ENCODE assay signal across 8 cellular contexts in genomic region chr15:89496155-89497098, GRCh38. TPM values are rescaled to one million over a fixed set of nuclear protein-coding genes. Genes with fewer than 3 reads are reported as not detected.
DNase-seq lines count a peak whose midpoint lies in the region; ATAC-seq and TF ChIP-seq lines count a peak whose summit lies in the region.

Gene RHCG (minus strand): TSS chr15:89496583. CDS start chr15:89496544, 39 bp downstream.

- peak in 2 of 4 donors; percentile 19 to 36 for TF ChIP-seq POLR2A in esophagus squamous epithelium (IDR thresholded peaks at IDR 0.05)

- peaks cover 15 to 68% (median 22%) of the 10 kb centered on the region in 3 donors for H3K4me1 ChIP-seq in esophagus squamous epithelium
- peaks cover 8% of the 10 kb centered on the region for H3K4me1 ChIP-seq in mucosa of stomach (ENCODE audit: control insufficient read depth, insufficient read depth, low read length)

- TF ChIP-seq CTCF in esophagus squamous epithelium (IDR thresholded peaks at IDR 0.05) = peak in 4 of 6 experiments; percentile 16 to 51 (median 38)

- H3K27me3 ChIP-seq in esophagus squamous epithelium (peaks cover 0 to 87% (median 0%) of the 10 kb centered on the region in 4 donors), mucosa of stomach (ENCODE audit: control insufficient read depth, insufficient read depth, low read length) (peaks cover 36% of the 10 kb centered on the region)

- H3K4me3 Mint-ChIP-seq in activated T-cell treated with anti-CD3 and anti-CD28 coated beads, Interleukin-2, amount 50 U/mL, for 24 hours = peak within 1 kb of the TSS; percentile 42

- H3K9me3 ChIP-seq in esophagus squamous epithelium = no peaks in the 10 kb centered on the region
- H3K9me3 ChIP-seq in mucosa of stomach (ENCODE audit: control insufficient read depth, low read length) = no peaks in the 10 kb centered on the region

- no peaks in the 10 kb centered on the region for H3K9me3 Mint-ChIP-seq in activated T-cell treated with anti-CD3 and anti-CD28 coated beads, Interleukin-2, amount 50 U/mL, for 24 hours

- H3K27ac ChIP-seq in esophagus squamous epithelium = peak within 1 kb of the TSS; percentile 79 to 93 (median 88)

- peak within 1 kb of the TSS; percentile 42 to 64 (median 59) for H3K4me3 ChIP-seq in esophagus squamous epithelium
- peak within 1 kb of the TSS; percentile 25 for H3K4me3 ChIP-seq in mucosa of stomach (ENCODE audit: low read length)

- H3K27ac Mint-ChIP-seq in activated T-cell treated with anti-CD3 and anti-CD28 coated beads, Interleukin-2, amount 50 U/mL, for 24 hours = no peak within 1 kb of the TSS

- H3K36me3 Mint-ChIP-seq in activated T-cell treated with anti-CD3 and anti-CD28 coated beads, Interleukin-2, amount 50 U/mL, for 24 hours (ENCODE audit: low read depth) = no peaks in the 10 kb centered on the region

- H3K27me3 Mint-ChIP-seq in activated T-cell treated with anti-CD3 and anti-CD28 coated beads, Interleukin-2, amount 50 U/mL, for 24 hours = peaks cover 73% of the 10 kb centered on the region

- intact Hi-C loops in esophagus squamous epithelium (cut with DNase I) = no loop called here

- no peak for ATAC-seq in GM19467 (IDR thresholded peaks at IDR 0.05; ENCODE audit: unreplicated experiment)

- 7 to 23% methylated on average over 8 to 30 of the region's 55 CpGs for WGBS in esophagus squamous epithelium, 2 donors

- peaks cover 9% of the 10 kb centered on the region for H3K4me1 Mint-ChIP-seq in activated T-cell treated with anti-CD3 and anti-CD28 coated beads, Interleukin-2, amount 50 U/mL, for 24 hours (ENCODE audit: low read depth)

- H3K9ac ChIP-seq in mucosa of stomach (ENCODE audit: low read length) = no peak within 1 kb of the TSS

- DNase-seq in activated T-cell treated with anti-CD3 and anti-CD28 coated beads, Interleukin-2, amount 50 U/mL, for 24 hours = peak; percentile 35
- no peak for DNase-seq in activated T-cell treated with anti-CD3 and anti-CD28 coated beads, Interleukin-2, amount 50 U/mL, for 1 hour
- DNase-seq in RPMI7951 (ENCODE audit: low read depth) = peak; percentile 31
- no peak for DNase-seq in esophagus squamous epithelium (lab: John Stamatoyannopoulos, UW)
- DNase-seq in NCI-H1417 (lab: John Stamatoyannopoulos, UW) = no peak
- no peak for DNase-seq in NCI-H226

- H3K36me3 ChIP-seq in esophagus squamous epithelium (peaks cover 0 to 48% (median 6%) of the 10 kb centered on the region in 3 donors), mucosa of stomach (ENCODE audit: control insufficient read depth, insufficient read depth, low read length) (no peaks in the 10 kb centered on the region)

RNA-seq across cellular contexts. Expression of gene RHCG, which starts in this region (rescaled TPM):
- total RNA-seq in RPMI7951 (2014; rRNA removed; shearing (Covaris generic)) = not detected in 2 replicates
- total RNA-seq in esophagus squamous epithelium = 1,000 to 10,000 TPM; 2,342 to 7,076 (median 3,336) TPM

Comparison
In these comparisons a context has a peak if more than half of its experiments do, and no peak if none do; other contexts are left out.
1. RNA of gene RHCG (total RNA-seq): 2,342 to 7,076 TPM in esophagus squamous epithelium; not detected in RPMI7951; every median in the first group is over 1,000 times any median in the second.
2. Peak in DNase-seq in RPMI7951; RNA of the gene not detected or under 1 TPM.